Comparison of ENCODE assay signal across 8 cellular contexts in the genomic region with DNA sequence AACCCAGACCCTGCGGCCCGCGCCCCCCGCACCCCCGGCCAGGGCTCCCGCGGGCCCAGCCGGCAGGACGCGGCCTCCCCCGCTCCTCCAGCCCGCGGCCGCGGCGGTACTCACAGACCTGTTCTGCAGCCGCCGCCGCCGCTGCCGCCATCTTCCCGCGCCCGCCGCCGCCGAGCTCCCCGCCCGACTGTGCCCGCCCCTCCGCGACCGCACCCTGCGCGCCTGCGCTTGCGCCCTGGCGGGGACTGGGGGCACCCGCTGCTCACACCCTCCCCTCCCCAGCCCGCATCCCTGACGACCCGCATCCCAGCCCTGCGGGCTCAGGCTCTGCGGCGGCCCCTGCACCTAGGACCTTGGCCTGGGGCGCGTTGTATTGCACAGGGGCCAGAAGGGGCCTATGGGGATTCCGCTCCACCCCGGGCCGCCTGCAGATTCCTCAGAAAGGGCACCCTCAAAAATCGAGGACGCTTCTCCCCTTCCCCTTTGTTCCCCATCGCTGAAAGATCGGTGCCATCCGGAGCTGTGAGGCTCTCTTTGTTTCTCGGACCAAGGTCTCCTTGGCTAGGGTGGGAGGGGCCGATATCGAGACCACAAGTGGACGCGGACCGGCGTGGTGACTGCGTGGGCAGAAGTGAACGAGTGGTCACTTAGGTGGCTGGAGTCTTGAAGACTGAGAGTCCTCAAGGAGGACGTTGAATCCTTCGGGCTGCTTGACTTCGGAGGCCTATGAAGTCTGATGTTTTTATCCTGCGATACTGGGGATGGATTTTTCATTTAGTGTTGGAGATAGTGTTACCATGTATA. TPM values are rescaled to one million over a fixed set of nuclear protein-coding genes. Genes with fewer than 3 reads are reported as not detected.
DNase-seq lines count a peak whose midpoint lies in the region; ATAC-seq and TF ChIP-seq lines count a peak whose summit lies in the region.

SGCB (minus strand) TSS at position 191 of the 804 bp plus-strand sequence; CDS start at position 151, 40 bp downstream.

- peak within 1 kb of the TSS; percentile 80 for H3K4me3 Mint-ChIP-seq in activated CD8-positive, alpha-beta T cell treated with anti-CD3 and anti-CD28 coated beads for 36 hours

- peaks cover 19% of the 10 kb centered on the region for H3K27me3 Mint-ChIP-seq in activated CD8-positive, alpha-beta T cell treated with anti-CD3 and anti-CD28 coated beads for 36 hours

- POLR2A ChIA-PET in activated CD8-positive, alpha-beta T cell treated with anti-CD3 and anti-CD28 coated beads for 36 hours (lab: Charles Lee) = interaction anchor here (1.2 kb wide), 1 partner anchor 196 kb away, joined by 3 read pairs; no protein-coding TSS in a partner anchor

- CTCF ChIA-PET in activated CD8-positive, alpha-beta T cell treated with anti-CD3 and anti-CD28 coated beads for 36 hours (lab: Charles Lee) = interaction anchor here (0.6 to 3.1 kb wide), 2 partner anchors 12 to 148 kb away, joined by 3 to 14 read pairs; no protein-coding TSS in a partner anchor

- H3K27ac Mint-ChIP-seq in activated CD8-positive, alpha-beta T cell treated with anti-CD3 and anti-CD28 coated beads for 36 hours = peak within 1 kb of the TSS; percentile 65

- intact Hi-C loops in activated CD8-positive, alpha-beta T cell treated with anti-CD3 and anti-CD28 coated beads for 36 hours (cut with micrococcal nuclease) = no loop called here

- no peaks in the 10 kb centered on the region for H3K36me3 Mint-ChIP-seq in activated CD8-positive, alpha-beta T cell treated with anti-CD3 and anti-CD28 coated beads for 36 hours (ENCODE audit: low read depth)

- no peak for TF ChIP-seq CTCF in activated CD8-positive, alpha-beta T cell treated with anti-CD3 and anti-CD28 coated beads for 36 hours (IDR thresholded peaks at IDR 0.05)

- peak; percentile 42 to 56 for DNase-seq in NCI-H2081 (lab: John Stamatoyannopoulos, UW)
- DNase-seq in NCI-H2081 treated with DMSO at 0.1 percent for 48 hours (lab: John Stamatoyannopoulos, UW) = no peak
- peak; percentile 77 for DNase-seq in NCI-H2227 treated with DMSO at 0.1 percent for 48 hours (lab: John Stamatoyannopoulos, UW)
- peak; percentile 71 for DNase-seq in activated CD8-positive, alpha-beta T cell treated with anti-CD3 and anti-CD28 coated beads for 36 hours
- peak; percentile 52 for DNase-seq in effector CD4-positive, alpha-beta T cell
- DNase-seq in medulla oblongata (ENCODE audit: extremely low spot score) = peak; percentile 74
- peak; percentile 44 to 57 (median 51) for DNase-seq in stimulated activated CD4-positive, alpha-beta T cell treated with anti-CD3 and anti-CD28 coated beads, TNF-alpha, amount 100 ng/mL, for 4 hours (ENCODE audit: low read depth in 3 of 3)

- peak; percentile 85 for ATAC-seq in HG02970 (IDR thresholded peaks at IDR 0.05; ENCODE audit: low FRiP score, unreplicated experiment)
- ATAC-seq in activated CD8-positive, alpha-beta T cell treated with anti-CD3 and anti-CD28 coated beads for 36 hours = peak; percentile 95

- no peaks in the 10 kb centered on the region for H3K9me3 Mint-ChIP-seq in activated CD8-positive, alpha-beta T cell treated with anti-CD3 and anti-CD28 coated beads for 36 hours

- H3K4me1 Mint-ChIP-seq in activated CD8-positive, alpha-beta T cell treated with anti-CD3 and anti-CD28 coated beads for 36 hours (ENCODE audit: low read depth) = peaks cover 22% of the 10 kb centered on the region

RNA-seq across cellular contexts. Expression of gene SGCB, which starts in this region (rescaled TPM):
- 1 to 10 TPM; 7.6 to 8.8 TPM for total RNA-seq in activated CD8-positive, alpha-beta T cell treated with anti-CD3 and anti-CD28 coated beads for 36 hours
